20 cellular contexts compared by ENCODE assay signal in genomic region chr22:27648074-27648473, GRCh38.
DNase-seq lines count a peak whose midpoint lies in the region; ATAC-seq, FAIRE-seq and TF ChIP-seq lines count a peak whose summit lies in the region.
"Had no signal": no experiment of that assay in that cellular context is flagged by ENCODE, and none has a peak within 500 bp of the region (broad histone marks: within the 10 kb centered on the region; RNA-seq: fewer than 3 reads in every experiment).

No MANE protein-coding gene starts in this region.

- H3K36me3 ChIP-seq in HEK293 (ENCODE audit: control insufficient read depth in 2 of 2, insufficient read depth in 1 of 2, low read length in 2 of 2) = no peaks in the 10 kb centered on the region
- H3K36me3 ChIP-seq in K562 (ENCODE audit: control insufficient read depth, insufficient read depth, low read length) = no peaks in the 10 kb centered on the region
- H3K36me3 ChIP-seq in neuronal stem cell (replicated peaks in 1 of 2; ENCODE audit: control insufficient read depth in 2 of 2, insufficient read depth in 2 of 2, low read length in 2 of 2) = no peaks in the 10 kb centered on the region
- no peaks in the 10 kb centered on the region for H3K36me3 ChIP-seq in gastrocnemius medialis
- H3K36me3 ChIP-seq: BE2C had no signal

- TF ChIP-seq RAD21 in K562 (CRISPR knock-in tag; conservative IDR thresholded peaks at IDR 0.05 in 1 of 2, IDR thresholded peaks at IDR 0.05 in 1 of 2) = no peak

- no peak for FAIRE-seq in K562 (lab: Jason Lieb, UNC)
- FAIRE-seq: D721Med, G401.6, GM12891, GM19239 had no signal

- H3K9me3 ChIP-seq in HEK293 (ENCODE audit: control insufficient read depth, insufficient read depth, low read depth, low read length) (no peaks in the 10 kb centered on the region), K562 (replicated peaks; ENCODE audit: control insufficient read depth, insufficient read depth, low read depth, low read length) (no peaks in the 10 kb centered on the region), neuronal stem cell (replicated peaks in 1 of 2; ENCODE audit: control insufficient read depth in 2 of 2, insufficient read depth in 1 of 2, low read depth in 1 of 2, low read length in 2 of 2) (no peaks in the 10 kb centered on the region), gastrocnemius medialis (no peaks in the 10 kb centered on the region)
- H3K9me3 ChIP-seq: BE2C had no signal

- no peak for TF ChIP-seq EP300 in K562 (IDR thresholded peaks at IDR 0.05; ENCODE audit: low read length)

- H3K79me1 ChIP-seq in neuronal stem cell (ENCODE audit: low read depth, low read length) = no peaks in the 10 kb centered on the region

- TF ChIP-seq POLR2A in K562 (conservative IDR thresholded peaks at IDR 0.05) (no peak), gastrocnemius medialis (IDR thresholded peaks at IDR 0.05) (no peak)

- H4K20me1 ChIP-seq in K562 (replicated peaks; ENCODE audit: control insufficient read depth, insufficient read depth, low read length) = no peaks in the 10 kb centered on the region

- POLR2A ChIA-PET in HEK293 (lab: Yijun Ruan, JAX) (no interaction called here), K562 (lab: Yijun Ruan, JAX) (no interaction called here)

- H3K4me1 ChIP-seq in HEK293 (ENCODE audit: control insufficient read depth, insufficient read depth, low read length) (no peaks in the 10 kb centered on the region), K562 (replicated peaks in 1 of 2; ENCODE audit: control insufficient read depth in 2 of 2, insufficient read depth in 2 of 2, low read length in 2 of 2) (no peaks in the 10 kb centered on the region; a peak in 1 of 5 replicates), neuronal stem cell (ENCODE audit: control insufficient read depth in 2 of 2, insufficient read depth in 1 of 2, low read depth in 1 of 2, low read length in 2 of 2) (peaks cover 5 to 19% of the 10 kb centered on the region in 2 donors), gastrocnemius medialis (peaks cover 24 to 31% of the 10 kb centered on the region in 2 donors)
- H3K4me1 ChIP-seq: BE2C had no signal

- no peak overlapping the region for H2BK12ac ChIP-seq in neuronal stem cell (ENCODE audit: low read length)

- H2BK5ac ChIP-seq in neuronal stem cell (ENCODE audit: low read length) = no peak overlapping the region

- peak overlapping the region; percentile 34 for H3K18ac ChIP-seq in neuronal stem cell (ENCODE audit: low read length)

- CTCF ChIA-PET in HEK293 (lab: Yijun Ruan, JAX) = no interaction called here
- CTCF ChIA-PET in K562 (lab: Yijun Ruan, JAX; ENCODE audit: low intra/inter-chr PET ratio) = no interaction called here

- H3K27ac ChIP-seq in HEK293 (ENCODE audit: extremely low read depth, low read depth, low read length) (no peak overlapping the region), K562 (ENCODE audit: extremely low read depth, low read depth, low read length) (no peak overlapping the region), neuronal stem cell (replicated peaks; ENCODE audit: low read length) (no peak overlapping the region), gastrocnemius medialis (peak overlapping the region; percentile 2 to 44 (median 28))
- H3K27ac ChIP-seq: HL-60 had no signal

- in situ Hi-C loops in K562 (cut with MboI) (no loop called here), gastrocnemius medialis (cut with MboI; ENCODE audit: low sequenced_read_pairs in 4 of 4) (loop anchor here in 2 of 4 donors (10.0 to 25.0 kb wide), 2 partner anchors 137 to 139 kb away; no protein-coding TSS in a partner anchor)

- H3K4me3 ChIP-seq in HEK293 (ENCODE audit: low read depth, low read length) (no peak overlapping the region), K562 (no peak overlapping the region), neuronal stem cell (ENCODE audit: low read length in 2 of 2) (no peak overlapping the region), gastrocnemius medialis (no peak overlapping the region)

- H3K79me2 ChIP-seq in K562 (ENCODE audit: control insufficient read depth, insufficient read depth, low read length) = no peaks in the 10 kb centered on the region

- intact Hi-C loops in K562 (cut with micrococcal nuclease) (no loop called here), gastrocnemius medialis (cut with DNase I; ENCODE audit: low total_unique reads) (loop anchor here (10.0 kb wide), 1 partner anchor 217 kb away; no protein-coding TSS in a partner anchor)

- no peak overlapping the region for H3K4me2 ChIP-seq in K562 (ENCODE audit: insufficient read depth, low read length)
- H3K4me2 ChIP-seq in neuronal stem cell (ENCODE audit: insufficient read depth, low read length, poor library complexity, severe bottlenecking) = no peak overlapping the region

- no peak overlapping the region for H3K14ac ChIP-seq in neuronal stem cell (ENCODE audit: low read length)

- 0% methylated on average over 2 of the region's 3 CpGs for WGBS in K562 (ENCODE audit: insufficient coverage, low coverage, missing lambda C conversion rate)
- no CpG with 5 or more reads among the region's 3 CpGs for WGBS in neuronal stem cell (ENCODE audit: extremely low coverage in 2 of 2, insufficient read length in 2 of 2, insufficient replicate concordance in 1 of 2), 2 donors

- H2BK120ac ChIP-seq in neuronal stem cell (ENCODE audit: low read depth, low read length) = no peak overlapping the region

- H3K27me3 ChIP-seq in K562 (ENCODE audit: control insufficient read depth in 2 of 2, insufficient read depth in 2 of 2, low read length in 2 of 2) (peaks cover 0 to 4% of the 10 kb centered on the region in 2 experiments; a peak in 1 of 5 replicates), neuronal stem cell (ENCODE audit: control insufficient read depth in 3 of 3, insufficient read depth in 3 of 3, low read depth in 1 of 3, low read length in 3 of 3) (no peaks in the 10 kb centered on the region), gastrocnemius medialis (no peaks in the 10 kb centered on the region)

- H4K8ac ChIP-seq in neuronal stem cell (ENCODE audit: low read depth, low read length) = no peak overlapping the region

- no peak overlapping the region for H2AFZ ChIP-seq in K562 (ENCODE audit: low read depth, low read length)
- H2AFZ ChIP-seq in neuronal stem cell (ENCODE audit: low read length) = no peak overlapping the region

- no peak overlapping the region for H4K91ac ChIP-seq in neuronal stem cell (ENCODE audit: low read depth, low read length, poor library complexity)

- H3K23ac ChIP-seq in neuronal stem cell (ENCODE audit: low read depth, low read length, poor library complexity) = no peak overlapping the region

- no peak overlapping the region for H3K4ac ChIP-seq in neuronal stem cell (ENCODE audit: low read length)

- no peak for TF ChIP-seq CTCF in HEK293 (tag by site-specific recombination; IDR thresholded peaks at IDR 0.05)
- TF ChIP-seq CTCF in K562 (IDR thresholded peaks at IDR 0.05 in 2 of 3, conservative IDR thresholded peaks at IDR 0.05 in 1 of 3; ENCODE audit: insufficient read depth in 2 of 3, low read depth in 1 of 3, low read length in 3 of 3) = no peak
- no peak for TF ChIP-seq CTCF in gastrocnemius medialis (IDR thresholded peaks at IDR 0.05 in 4 of 5, conservative IDR thresholded peaks at IDR 0.05 in 1 of 5)

- no peak overlapping the region for H2AK5ac ChIP-seq in neuronal stem cell (ENCODE audit: low read depth, low read length)

- DNase-seq in K562 (ENCODE audit: extremely low read depth in 1 of 4, low spot score in 3 of 4) (no peak), neuronal stem cell (ENCODE audit: low spot score) (no peak), gastrocnemius medialis (no peak), NCI-H446 treated with DMSO at 0.1 percent for 48 hours (lab: John Stamatoyannopoulos, UW) (no peak), NCI-H1092 (lab: John Stamatoyannopoulos, UW) (no peak), HK-2 (ENCODE audit: unreplicated experiment) (no peak)
- DNase-seq: ACHN; BE2C; C1 segment of cervical spinal cord; CD4-positive, CD25-positive, alpha-beta regulatory T cell; CD8-positive, alpha-beta memory T cell; COR-L47; HCEC 1CT; KG1 had no signal

- H3K9ac ChIP-seq in K562 (ENCODE audit: insufficient read depth in 1 of 2, low read depth in 2 of 2, low read length in 2 of 2) (no peak overlapping the region), neuronal stem cell (ENCODE audit: low read depth, low read length, poor library complexity) (no peak overlapping the region)

- no peak overlapping the region for H2BK15ac ChIP-seq in neuronal stem cell (ENCODE audit: low read length)

- no peaks in the 10 kb centered on the region for H3K9me1 ChIP-seq in K562 (ENCODE audit: control insufficient read depth, insufficient read depth, low read length)

- ATAC-seq in K562 = no peak
- ATAC-seq in gastrocnemius medialis = no peak

- BruUV-seq in K562 (replicated peaks; lab: Mats Ljungman, UMichigan) = no TSS peak

TF ChIP-seq in HEK293, 187 proteins besides CTCF, POLR2A, EP300 and RAD21 (continues in another document):
- TF ChIP-seq PATZ1 (tag by site-specific recombination; IDR thresholded peaks at IDR 0.05) = no peak

TF ChIP-seq in K562, 482 proteins besides CTCF, POLR2A, EP300 and RAD21:
- peak; percentile 57 for TF ChIP-seq ZNF512 (tag; IDR thresholded peaks at IDR 0.05)
- TF ChIP-seq SLC30A9 (CRISPR knock-in tag; IDR thresholded peaks at IDR 0.05) = no peak
- TF ChIP-seq ZNF165 (CRISPR knock-in tag; IDR thresholded peaks at IDR 0.05; ENCODE audit: borderline replicate concordance) = no peak

Comparison
In these comparisons a context has a peak if more than half of its experiments do, and no peak if none do; other contexts are left out.
1. H3K27ac ChIP-seq: peak in gastrocnemius medialis (4 of 4); none in HEK293 (single experiment), K562 (single experiment) and neuronal stem cell (single experiment).